Comparison of ENCODE assay signal across 12 cellular contexts in the genomic region with DNA sequence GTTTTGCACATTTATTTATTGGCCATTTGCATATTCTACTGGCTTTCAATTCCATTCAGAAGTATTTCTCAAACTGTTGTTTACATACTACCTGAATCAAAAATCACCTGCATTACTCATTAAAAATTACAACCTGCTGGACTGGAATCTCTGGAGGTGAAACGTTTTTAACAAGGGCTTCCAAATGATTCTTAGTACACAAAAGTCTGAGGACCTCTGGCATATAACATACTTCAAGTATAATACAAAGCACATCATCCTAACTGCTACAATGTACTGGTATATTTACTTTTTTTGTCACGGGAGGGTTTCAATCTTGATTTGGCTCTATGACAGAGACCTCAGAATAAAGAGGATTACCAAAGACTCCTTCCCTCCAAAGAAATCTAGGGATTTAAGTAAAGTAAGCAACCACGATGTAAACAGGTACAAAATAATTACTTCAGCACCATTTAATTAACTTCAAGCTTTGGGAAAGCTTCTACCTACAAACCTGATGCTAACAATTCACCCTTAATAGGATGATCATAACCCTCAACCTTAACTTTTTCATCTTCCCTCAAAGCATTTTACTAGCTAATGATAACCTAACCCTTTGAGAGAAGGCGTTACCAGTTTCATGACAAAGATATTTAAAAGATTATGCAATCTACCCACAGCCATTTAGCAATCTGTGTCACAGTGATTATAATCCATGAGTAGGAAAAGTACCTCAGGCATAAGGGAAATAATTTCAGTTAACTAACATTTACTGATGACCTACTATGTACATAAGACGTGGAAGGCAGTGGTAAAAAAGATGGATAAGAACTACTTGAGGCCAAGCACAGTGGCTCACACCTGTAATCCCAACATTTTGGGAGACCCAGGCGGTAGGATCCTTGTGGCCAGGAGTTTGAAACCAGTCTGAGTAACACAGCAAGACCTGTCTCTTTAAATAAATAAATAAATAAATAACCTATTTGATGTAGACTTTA. TPM values are rescaled to one million over a fixed set of nuclear protein-coding genes. Genes with fewer than 3 reads are reported as not detected.
DNase-seq lines count a peak whose midpoint lies in the region; ATAC-seq and TF ChIP-seq lines count a peak whose summit lies in the region.
"Had no signal": no experiment of that assay in that cellular context is flagged by ENCODE, and none has a peak within 500 bp of the region (broad histone marks: within the 10 kb centered on the region; RNA-seq: fewer than 3 reads in every experiment).

No MANE protein-coding gene starts in this region.

- DNase-seq in AML-193 (lab: John Stamatoyannopoulos, UW) (peak; percentile 57 to 66), amniotic epithelial cell (ENCODE audit: low read depth) (peak; percentile 70), lung (ENCODE audit: low spot score) (no peak), DMS79 (lab: John Stamatoyannopoulos, UW) (no peak)
- DNase-seq in activated CD8-positive, alpha-beta memory T cell treated with anti-CD3 and anti-CD28 coated beads, Interleukin-2, amount 50 U/mL, for 4 hours, result no peak
- DNase-seq: CD4-positive, CD25-positive, alpha-beta regulatory T cell; NCI-H510A had no signal

- ATAC-seq in lung (ENCODE audit: insufficient read depth, low FRiP score), result peak; percentile 23
- ATAC-seq in GM21717 (IDR thresholded peaks at IDR 0.05; ENCODE audit: unreplicated experiment), result no peak
- no peak for ATAC-seq in HG02678 (IDR thresholded peaks at IDR 0.05; ENCODE audit: unreplicated experiment)

- TF ChIP-seq EP300 in Ishikawa (IDR thresholded peaks at IDR 0.05; ENCODE audit: borderline replicate concordance), result no peak

- 53 to 56% methylated on average over 6 of the region's 6 CpGs for WGBS in lung, 2 donors

- peaks cover 0 to 12% of the 10 kb centered on the region in 2 donors for H3K4me1 ChIP-seq in lung (ENCODE audit: control insufficient read depth in 2 of 2, insufficient read depth in 2 of 2, low read length in 2 of 2)

- no peak overlapping the region for H3K27ac ChIP-seq in lung (ENCODE audit: low read depth in 1 of 2, low read length in 1 of 2)
- H3K27ac ChIP-seq: cardiac muscle cell, hepatocyte had no signal

- H3K9me3 ChIP-seq in lung (ENCODE audit: control insufficient read depth in 2 of 2, insufficient read depth in 1 of 2, low read length in 1 of 2), result no peaks in the 10 kb centered on the region

- no peak overlapping the region for H3K4me3 ChIP-seq in lung
- H3K4me3 ChIP-seq: cardiac muscle cell, hepatocyte had no signal

- TF ChIP-seq RAD21 in Ishikawa (IDR thresholded peaks at IDR 0.05; ENCODE audit: low read depth), result no peak

- H3K27me3 ChIP-seq in lung (ENCODE audit: control insufficient read depth, insufficient read depth), result no peaks in the 10 kb centered on the region
- H3K27me3 ChIP-seq: cardiac muscle cell, hepatocyte had no signal

- TF ChIP-seq CTCF in lung (IDR thresholded peaks at IDR 0.05; ENCODE audit: control extremely low read depth, extremely low read depth), result no peak

- H3K36me3 ChIP-seq in lung (ENCODE audit: control insufficient read depth in 2 of 2, insufficient read depth in 2 of 2, low read length in 2 of 2), result no peaks in the 10 kb centered on the region
- H3K36me3 ChIP-seq: cardiac muscle cell had no signal

TF ChIP-seq in Ishikawa, 13 proteins besides CTCF, POLR2A, EP300 and RAD21:
- TF ChIP-seq, protein P1, sequence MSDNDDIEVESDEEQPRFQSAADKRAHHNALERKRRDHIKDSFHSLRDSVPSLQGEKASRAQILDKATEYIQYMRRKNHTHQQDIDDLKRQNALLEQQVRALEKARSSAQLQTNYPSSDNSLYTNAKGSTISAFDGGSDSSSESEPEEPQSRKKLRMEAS (IDR thresholded peaks at IDR 0.05), result no peak
- TF ChIP-seq EGR1 (IDR thresholded peaks at IDR 0.05) (no peak), CEBPB (IDR thresholded peaks at IDR 0.05) (peak; percentile 63)

RNA-seq across cellular contexts. Expression of a gene that starts 24.7 kb away (rescaled TPM):
- 10 to 100 TPM; 29.5 to 77.3 TPM for total RNA-seq in lung
- 1 to 10 TPM; 4.1 to 4.5 TPM for polyA plus RNA-seq in lung

RNA-seq across cellular contexts. Expression of a gene that starts 38.0 kb away (rescaled TPM):
- total RNA-seq in lung, result 10 to 100 TPM; 10.2 to 23.3 TPM
- polyA plus RNA-seq in lung, result 1 to 10 TPM; 4.7 to 6.0 TPM

Comparison
In these comparisons a context has a peak if more than half of its experiments do, and no peak if none do; other contexts are left out.
1. DNase-seq: peak in AML-193 (2 of 2) and amniotic epithelial cell (single experiment); none in lung (single experiment), activated CD8-positive, alpha-beta memory T cell treated with anti-CD3 and anti-CD28 coated beads, Interleukin-2, amount 50 U/mL, for 4 hours (single experiment) and DMS79 (single experiment).